In the genomic region with DNA sequence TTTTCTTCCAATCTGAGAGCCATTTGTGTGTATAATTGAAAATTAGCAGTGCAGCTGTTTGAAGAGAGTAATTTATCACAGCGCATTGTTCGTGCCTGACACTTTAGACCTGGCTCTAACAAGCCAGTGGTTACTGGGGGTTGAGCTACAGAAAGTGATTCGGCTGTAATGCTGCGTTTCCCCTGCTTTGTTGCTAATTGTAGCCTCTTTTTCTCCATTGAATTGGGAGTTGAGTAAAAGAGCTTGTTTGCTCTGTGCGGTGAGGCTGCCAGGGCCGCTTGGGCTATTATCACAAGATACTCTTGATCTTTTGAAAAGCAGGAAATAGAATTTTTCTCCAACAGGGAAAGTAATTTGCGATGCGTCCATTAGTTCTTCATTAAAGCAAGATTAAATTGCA, we compare ENCODE assay signal across 17 cellular contexts.
DNase-seq lines count a peak whose midpoint lies in the region; ATAC-seq and TF ChIP-seq lines count a peak whose summit lies in the region.
"Had no signal": no experiment of that assay in that cellular context is flagged by ENCODE, and none has a peak within 500 bp of the region (broad histone marks: within the 10 kb centered on the region; RNA-seq: fewer than 3 reads in every experiment).

No MANE protein-coding gene starts in this region.

- H3K4me3 Mint-ChIP-seq in type B pancreatic cell, result peak overlapping the region; percentile 9

- ATAC-seq in left cardiac atrium, result no peak
- ATAC-seq in HG02610 (IDR thresholded peaks at IDR 0.05; ENCODE audit: unreplicated experiment), result no peak
- ATAC-seq in left colon, result no peak
- ATAC-seq: K562 had no signal

- no peak overlapping the region for H3K27ac Mint-ChIP-seq in type B pancreatic cell

- TF ChIP-seq CTCF in cardiac muscle cell (IDR thresholded peaks at IDR 0.05; ENCODE audit: low read depth, low read length), result no peak
- TF ChIP-seq CTCF in type B pancreatic cell (conservative IDR thresholded peaks at IDR 0.05), result no peak

- peak overlapping the region; percentile 30 for H3K27ac ChIP-seq in cardiac muscle cell
- H3K27ac ChIP-seq: WERI-Rb-1 had no signal

- no peaks in the 10 kb centered on the region for H3K36me3 ChIP-seq in cardiac muscle cell
- H3K36me3 ChIP-seq in endocrine pancreas (ENCODE audit: control insufficient read depth, insufficient read depth, low read length), result no peaks in the 10 kb centered on the region
- no peaks in the 10 kb centered on the region for H3K36me3 ChIP-seq in H7 (replicated peaks; ENCODE audit: control insufficient read depth, insufficient read depth, low read length)
- H3K36me3 ChIP-seq: WERI-Rb-1 had no signal

- DNase-seq in cardiac muscle cell (ENCODE audit: low read depth in 1 of 2, low spot score in 1 of 2) (no peak), left cardiac atrium (no peak), NCI-H2227 treated with DMSO at 0.1 percent for 48 hours (lab: John Stamatoyannopoulos, UW) (peak; percentile 96), type B pancreatic cell (ENCODE audit: extremely low spot score, unreplicated experiment) (no peak), H7 (no peak), left colon (no peak)
- DNase-seq: activated gamma-delta T cell; effector CD4-positive, alpha-beta T cell; NCI-H226; occipital lobe; stimulated activated naive CD8-positive, alpha-beta T cell treated with anti-CD3 and anti-CD28 coated beads, Interleukin-15, Interleukin-2, amounts not matched to agents 100 U/mL and 50 U/mL, for 24 hours; SW 1271; WERI-Rb-1 had no signal

- H3K4me1 ChIP-seq in cardiac muscle cell (ENCODE audit: low read depth), result peaks cover 9% of the 10 kb centered on the region
- H3K4me1 ChIP-seq in endocrine pancreas (ENCODE audit: control insufficient read depth, insufficient read depth, low read length), result no peaks in the 10 kb centered on the region

- H3K36me3 Mint-ChIP-seq in type B pancreatic cell, result no peaks in the 10 kb centered on the region

- H3K9me3 Mint-ChIP-seq in type B pancreatic cell, result no peaks in the 10 kb centered on the region

- H3K27me3 Mint-ChIP-seq in type B pancreatic cell, result peaks cover 25% of the 10 kb centered on the region

- H3K9ac ChIP-seq in endocrine pancreas (ENCODE audit: control insufficient read depth, insufficient read depth, low read length), result no peak overlapping the region

- H3K4me1 Mint-ChIP-seq in type B pancreatic cell (ENCODE audit: unreplicated experiment), result peaks cover 12% of the 10 kb centered on the region

- no peak overlapping the region for H3K4me3 ChIP-seq in cardiac muscle cell
- peak overlapping the region; percentile 19 for H3K4me3 ChIP-seq in endocrine pancreas (ENCODE audit: control insufficient read depth, insufficient read depth, low read length)
- no peak overlapping the region for H3K4me3 ChIP-seq in H7 (ENCODE audit: insufficient read depth, low read depth, low read length)
- H3K4me3 ChIP-seq: K562, lung had no signal

- intact Hi-C loops in left cardiac atrium (cut with DNase I), result no loop called here
- intact Hi-C loops in left colon (cut with DNase I, micrococcal nuclease), result no loop called here

- no peaks in the 10 kb centered on the region for H3K9me3 ChIP-seq in cardiac muscle cell (ENCODE audit: low read depth)
- H3K9me3 ChIP-seq in endocrine pancreas (ENCODE audit: control insufficient read depth, low read length), result no peaks in the 10 kb centered on the region

- H3K27me3 ChIP-seq in cardiac muscle cell (no peaks in the 10 kb centered on the region), endocrine pancreas (ENCODE audit: control insufficient read depth, insufficient read depth, low read length) (peaks cover 4% of the 10 kb centered on the region), H7 (ENCODE audit: control insufficient read depth, insufficient read depth, low read length) (no peaks in the 10 kb centered on the region)
